ENCODE assay signal across 14 cellular contexts in the genomic region with DNA sequence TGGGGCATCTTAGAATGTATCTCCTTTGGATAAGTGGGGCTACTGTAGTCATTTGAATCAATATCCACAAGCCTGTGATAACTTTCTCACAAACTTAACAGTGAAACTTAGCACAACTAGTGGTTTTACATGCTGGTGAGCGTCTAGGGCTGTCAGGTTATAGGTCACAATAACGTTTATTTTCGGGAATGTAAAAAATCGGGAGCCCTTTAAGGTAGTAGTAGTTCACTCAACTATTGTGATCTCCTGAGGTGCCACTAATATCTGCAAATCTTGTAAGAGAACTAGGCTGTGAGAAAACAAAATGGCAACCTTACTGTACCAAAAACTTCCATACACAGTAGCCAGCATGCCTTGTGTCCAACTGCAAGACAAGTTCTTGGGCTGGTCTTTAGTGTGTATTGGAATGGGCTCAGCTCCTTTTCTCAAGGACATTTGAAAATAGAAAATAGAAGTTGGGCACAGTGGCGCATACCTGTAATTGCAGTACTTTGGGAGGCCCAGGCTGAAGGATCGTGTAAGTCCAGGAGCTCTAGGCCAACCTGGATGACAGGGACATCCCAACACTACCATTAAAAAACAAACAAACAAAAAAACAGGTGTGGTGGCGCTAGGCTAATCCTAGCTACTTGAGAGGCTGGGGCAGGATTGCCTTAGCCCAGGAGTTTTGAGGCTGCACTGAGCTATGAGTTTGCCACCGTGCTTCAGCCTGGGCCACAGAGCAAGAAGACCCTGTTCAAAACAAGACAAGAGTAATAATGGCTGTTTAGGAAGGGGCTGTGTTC. TPM values are rescaled to one million over a fixed set of nuclear protein-coding genes. Genes with fewer than 3 reads are reported as not detected.
DNase-seq lines count a peak whose midpoint lies in the region; ATAC-seq, FAIRE-seq and TF ChIP-seq lines count a peak whose summit lies in the region.
"Had no signal": no experiment of that assay in that cellular context is flagged by ENCODE, and none has a peak within 500 bp of the region (broad histone marks: within the 10 kb centered on the region; RNA-seq: fewer than 3 reads in every experiment).

No MANE protein-coding gene starts in this region.

- in situ Hi-C loops in GM12878 (cut with MboI) = no loop called here

- peak overlapping the region; percentile 70 for H3K4me3 Mint-ChIP-seq in neural crest cell
- H3K4me3 Mint-ChIP-seq: activated CD4-positive, alpha-beta T cell treated with anti-CD3 and anti-CD28 coated beads for 36 hours had no signal

- H3K4me1 ChIP-seq in HCT116 (ENCODE audit: control insufficient read depth in 1 of 2, insufficient read depth in 2 of 2, low read length in 2 of 2) = peaks cover 27 to 46% of the 10 kb centered on the region in 2 experiments
- H3K4me1 ChIP-seq in GM12878 (ENCODE audit: control insufficient read depth, insufficient read depth, low read length) = peaks cover 3% of the 10 kb centered on the region; the same call in 1 of the 2 replicates
- H3K4me1 ChIP-seq: right lobe of liver had no signal

- H4K20me1 ChIP-seq in HCT116 (ENCODE audit: insufficient read depth) = peaks cover 19% of the 10 kb centered on the region; the same call in 1 of the 2 replicates
- H4K20me1 ChIP-seq in GM12878 (ENCODE audit: control insufficient read depth, insufficient read depth) = no peaks in the 10 kb centered on the region; the same call in 1 of the 2 replicates

- H3K27ac Mint-ChIP-seq in neural crest cell (ENCODE audit: unreplicated experiment) = no peak overlapping the region
- H3K27ac Mint-ChIP-seq: activated CD4-positive, alpha-beta T cell treated with anti-CD3 and anti-CD28 coated beads for 36 hours had no signal

- H3K9me3 Mint-ChIP-seq in neural crest cell = no peaks in the 10 kb centered on the region

- H3K27me3 Mint-ChIP-seq in neural crest cell (ENCODE audit: low read depth) = no peaks in the 10 kb centered on the region
- H3K27me3 Mint-ChIP-seq: activated CD4-positive, alpha-beta T cell treated with anti-CD3 and anti-CD28 coated beads for 36 hours had no signal

- intact Hi-C loops in HCT116 (cut with micrococcal nuclease) = no loop called here
- intact Hi-C loops in GM12878 (cut with micrococcal nuclease; ENCODE audit: unreplicated experiment) = no loop called here

- H3K9me3 ChIP-seq in HCT116 (ENCODE audit: control insufficient read depth in 1 of 2, insufficient read depth in 1 of 2, low read depth in 1 of 2, low read length in 2 of 2) = no peaks in the 10 kb centered on the region
- no peaks in the 10 kb centered on the region for H3K9me3 ChIP-seq in GM12878 (replicated peaks; ENCODE audit: control insufficient read depth, insufficient read depth, low read length)
- H3K9me3 ChIP-seq: right lobe of liver had no signal

- peaks cover 36% of the 10 kb centered on the region for H3K79me2 ChIP-seq in HCT116 (ENCODE audit: insufficient read depth, low read length)
- peaks cover 18% of the 10 kb centered on the region for H3K79me2 ChIP-seq in GM12878 (ENCODE audit: control insufficient read depth, insufficient read depth, low read length)

- H3K36me3 ChIP-seq in HCT116 (ENCODE audit: control insufficient read depth in 1 of 2, insufficient read depth in 2 of 2, low read length in 2 of 2) (peaks cover 24 to 26% of the 10 kb centered on the region in 2 experiments), GM12878 (ENCODE audit: control insufficient read depth in 2 of 2, insufficient read depth in 2 of 2, low read length in 1 of 2) (peaks cover 2 to 18% of the 10 kb centered on the region in 2 experiments)

- H3K4me3 ChIP-seq in HCT116 (replicated peaks in 1 of 2; ENCODE audit: low read depth in 1 of 2, low read length in 2 of 2) (no peak overlapping the region), GM12878 (no peak overlapping the region)
- H3K4me3 ChIP-seq: coronary artery, lung, right lobe of liver had no signal

- no peak for DNase-seq in GM12892 (ENCODE audit: insufficient read length)
- DNase-seq in HCT116 (ENCODE audit: low read depth, low spot score) = no peak
- DNase-seq in GM12878 (ENCODE audit: low read depth, low spot score) = no peak
- DNase-seq in neural crest cell (ENCODE audit: low read depth, low spot score) = no peak
- no peak for DNase-seq in NCI-H2029 treated with DMSO at 0.1 percent for 48 hours (lab: John Stamatoyannopoulos, UW)
- DNase-seq in stimulated activated naive CD4-positive, alpha-beta T cell treated with Interleukin-2 at 50 U/mL for 16 hours (lab: John Stamatoyannopoulos, UW) = no peak
- DNase-seq: activated CD4-positive, alpha-beta T cell treated with anti-CD3 and anti-CD28 coated beads for 36 hours; erythroblast; NCI-H748 treated with DMSO at 0.1 percent for 48 hours had no signal

- H3K27me3 ChIP-seq in HCT116 (ENCODE audit: insufficient read depth, low read length) (no peaks in the 10 kb centered on the region), GM12878 (replicated peaks in 1 of 2; ENCODE audit: control insufficient read depth in 2 of 2, insufficient read depth in 2 of 2, low read length in 1 of 2) (no peaks in the 10 kb centered on the region)
- H3K27me3 ChIP-seq: right lobe of liver had no signal

- H3K9me2 ChIP-seq in HCT116 (ENCODE audit: insufficient read depth) = no peaks in the 10 kb centered on the region

- TF ChIP-seq CTCF in HCT116 (IDR thresholded peaks at IDR 0.05 in 2 of 3, conservative IDR thresholded peaks at IDR 0.05 in 1 of 3; ENCODE audit: borderline replicate concordance in 1 of 3, insufficient read depth in 1 of 3, low read depth in 2 of 3, low read length in 2 of 3) (no peak), GM12878 (IDR thresholded peaks at IDR 0.05 in 2 of 3, conservative IDR thresholded peaks at IDR 0.05 in 1 of 3; ENCODE audit: control insufficient read depth in 2 of 3, extremely low read depth in 1 of 3, insufficient read depth in 1 of 3, low read depth in 3 of 3, low read length in 3 of 3) (no peak), neural crest cell (conservative IDR thresholded peaks at IDR 0.05) (no peak)

- TF ChIP-seq RAD21 in HCT116 (IDR thresholded peaks at IDR 0.05; ENCODE audit: low read depth) = no peak
- TF ChIP-seq RAD21 in GM12878 (IDR thresholded peaks at IDR 0.05; ENCODE audit: insufficient read depth, low read depth, low read length) = no peak

- SMC1A ChIA-PET in GM12878 (lab: Charles Lee; ENCODE audit: uncharacterized antibody, unreplicated experiment) = interaction anchor here (0.6 to 2.2 kb wide), 5 partner anchors 12 to 420 kb away, joined by 3 to 6 read pairs (median 3); no protein-coding TSS in a partner anchor

- no peak for TF ChIP-seq EP300 in GM12878 (IDR thresholded peaks at IDR 0.05; ENCODE audit: borderline replicate concordance in 1 of 2, control insufficient read depth in 1 of 2, low read depth in 2 of 2, low read length in 2 of 2)

- peak overlapping the region; percentile 34 for H3K9ac ChIP-seq in HCT116 (ENCODE audit: low read length)
- H3K9ac ChIP-seq in GM12878 (ENCODE audit: control insufficient read depth, insufficient read depth, low read length) = no peak overlapping the region

- peak overlapping the region; percentile 72 for H3K27ac ChIP-seq in HCT116 (ENCODE audit: low read depth, low read length)
- no peak overlapping the region for H3K27ac ChIP-seq in GM12878 (ENCODE audit: control insufficient read depth, insufficient read depth)
- H3K27ac ChIP-seq: C4-2B, coronary artery, right lobe of liver had no signal

- ATAC-seq in HCT116 (peak; percentile 46), GM12878 (peak; percentile 10; the same call in 2 of the 3 replicates), HG02588 (IDR thresholded peaks at IDR 0.05; ENCODE audit: unreplicated experiment) (no peak)
- ATAC-seq: activated CD4-positive, alpha-beta T cell treated with anti-CD3 and anti-CD28 coated beads for 36 hours; right lobe of liver had no signal

- H3K36me3 Mint-ChIP-seq in neural crest cell (ENCODE audit: low read depth) = peaks cover 19% of the 10 kb centered on the region

- H3K4me2 ChIP-seq in HCT116 (ENCODE audit: low read length) = peak overlapping the region; percentile 68
- no peak overlapping the region for H3K4me2 ChIP-seq in GM12878 (ENCODE audit: control insufficient read depth, insufficient read depth)

- peaks cover 14% of the 10 kb centered on the region for H3K4me1 Mint-ChIP-seq in neural crest cell

- no peak overlapping the region for H2AFZ ChIP-seq in HCT116 (ENCODE audit: low read depth, low read length, poor library complexity, severe bottlenecking)
- no peak overlapping the region for H2AFZ ChIP-seq in GM12878 (ENCODE audit: control insufficient read depth, low read depth, low read length)

- 69% methylated on average over 8 of the region's 8 CpGs for WGBS in GM12878 (ENCODE audit: insufficient coverage, insufficient replicate concordance, low lambda C conversion rate, missing lambda C conversion rate)

- no TSS peak for BruUV-seq in HCT116 (replicated peaks; lab: Mats Ljungman, UMichigan)
- no TSS peak for BruUV-seq in GM12878 (replicated peaks; lab: Mats Ljungman, UMichigan)

- TF ChIP-seq POLR2A in GM12892 (IDR thresholded peaks at IDR 0.05; ENCODE audit: low read depth, low read length) (peak; percentile 21; the same call in 1 of the 2 replicates), HCT116 (IDR thresholded peaks at IDR 0.05; ENCODE audit: borderline replicate concordance, extremely low read depth, insufficient read depth, insufficient read length) (no peak), GM12878 (IDR thresholded peaks at IDR 0.05; ENCODE audit: low read depth, low read length) (no peak; the same call in 1 of the 2 replicates)

- CTCF ChIA-PET in HCT116 (lab: Charles Lee) = interaction anchor here (0.7 to 1.1 kb wide), 3 partner anchors 13 to 121 kb away, joined by 3 read pairs; a partner anchor contains a TSS
- CTCF ChIA-PET in GM12878 (lab: Yijun Ruan, JAX) = interaction anchor here (1.1 kb wide), 2 partner anchors 21 to 74 kb away, joined by 4 read pairs; no protein-coding TSS in a partner anchor

- FAIRE-seq in GM12892 (lab: Jason Lieb, UNC) = no peak
- no peak for FAIRE-seq in GM12878 (lab: Jason Lieb, UNC)

- POLR2A ChIA-PET in HCT116 (lab: Charles Lee) = interaction anchor here (0.9 to 3.5 kb wide), 3 partner anchors 8 to 62 kb away, joined by 4 to 24 read pairs (median 5); a partner anchor contains a TSS
- POLR2A ChIA-PET in GM12878 (lab: Charles Lee) = interaction anchor here (0.6 to 1.3 kb wide), 7 partner anchors 9 to 272 kb away, joined by 3 to 11 read pairs (median 4); a partner anchor contains a TSS

- RAD21 ChIA-PET in HCT116 (lab: Charles Lee; ENCODE audit: low non-redundant PET in 1 of 2, low total read pairs in 2 of 2, uncharacterized antibody in 2 of 2, unreplicated experiment in 2 of 2) (no interaction called here), GM12878 (lab: Charles Lee; ENCODE audit: unreplicated experiment) (interaction anchor here (0.6 to 1.0 kb wide), 2 partner anchors 14 to 27 kb away, joined by 3 to 4 read pairs; a partner anchor contains a TSS)

RNA-seq across cellular contexts. Expression of a gene that starts 5.2 kb away (rescaled TPM):
- polyA plus RNA-seq in GM12892 (2012; ENCODE audit: missing spikeins) = 4.9 TPM
- total RNA-seq in HCT116 (2021; ENCODE audit: unreplicated experiment) = 37.9 TPM
- polyA plus RNA-seq in HCT116 (2012) = 30.1 and 34.1 TPM in 2 replicates
- total RNA-seq in GM12878 (2013; cell fraction: nucleolus; rRNA removed) = 5.1 and 5.5 TPM in 2 replicates
- total RNA-seq in GM12878 (2014; rRNA removed) = 5.1 and 6.3 TPM in 2 replicates
- total RNA-seq in GM12878 (2014; rRNA removed; fragmentation: Illumina TruSeq; extraction: Trizol) = 3.3 and 3.9 TPM in 2 replicates
- total RNA-seq in GM12878 (2021) = 7.6 and 8.2 TPM in 2 replicates
- 3.1 TPM for polyA plus RNA-seq in GM12878 (2011; ENCODE audit: low read depth)
- 2.5 and 3.6 TPM in 2 replicates for polyA plus RNA-seq in GM12878 (2011; rRNA removed)
- 3.7 and 4.3 TPM in 2 replicates for polyA plus RNA-seq in GM12878 (2011; cell fraction: cytosol; rRNA removed)
- polyA plus RNA-seq in GM12878 (2011; cell fraction: nucleus; rRNA removed) = 19.1 and 20.3 TPM in 2 replicates
- polyA plus RNA-seq in GM12878 (2012) = 4.5 and 5.8 TPM in 2 replicates
- 2.1 and 3.1 TPM in 2 replicates for polyA plus RNA-seq in GM12878 (2014; fragmentation: Illumina TruSeq; extraction: Trizol)
- polyA plus RNA-seq in GM12878 (2014; fragmentation: Nextera tagmentation; extraction: Ambion mirVana) = under 1 TPM; 0.35 to 0.47 TPM
- 11.0 and 11.7 TPM in 2 replicates for polyA plus RNA-seq in GM12878 (2014; rRNA removed)
- polyA plus RNA-seq in GM12878 (2016; fragmentation: Nextera tagmentation; extraction: Ambion mirVana) = 1 to 10 TPM; 1.5 to 2.1 TPM
- polyA minus RNA-seq in GM12878 (2011; rRNA and poly(A)+ RNA removed) = 0.88 and 2.7 TPM in 2 replicates
- polyA minus RNA-seq in GM12878 (2011; cell fraction: cytosol; rRNA and poly(A)+ RNA removed) = 1.3 and 2.6 TPM in 2 replicates
- 1.9 and 3.0 TPM in 2 replicates for polyA minus RNA-seq in GM12878 (2011; cell fraction: nucleus; rRNA and poly(A)+ RNA removed)
- total RNA-seq in neural crest cell = 28.0 and 30.0 TPM in 2 replicates

RNA-seq across cellular contexts. Expression of a gene that starts 8.1 kb away (rescaled TPM):
- 546 TPM for polyA plus RNA-seq in GM12892 (2012; ENCODE audit: missing spikeins)
- total RNA-seq in HCT116 (2021; ENCODE audit: unreplicated experiment) = 595 TPM
- polyA plus RNA-seq in HCT116 (2012) = 271 and 320 TPM in 2 replicates
- total RNA-seq in GM12878 (2013; cell fraction: nucleolus; rRNA removed) = 113 and 116 TPM in 2 replicates
- 345 and 493 TPM in 2 replicates for total RNA-seq in GM12878 (2014; rRNA removed)
- 676 and 706 TPM in 2 replicates for total RNA-seq in GM12878 (2014; rRNA removed; fragmentation: Illumina TruSeq; extraction: Trizol)
- 503 and 533 TPM in 2 replicates for total RNA-seq in GM12878 (2021)
- 200 TPM for polyA plus RNA-seq in GM12878 (2011; ENCODE audit: low read depth)
- polyA plus RNA-seq in GM12878 (2011; rRNA removed) = 305 and 466 TPM in 2 replicates
- 97.5 and 103 TPM in 2 replicates for polyA plus RNA-seq in GM12878 (2011; cell fraction: cytosol; rRNA removed)
- polyA plus RNA-seq in GM12878 (2011; cell fraction: nucleus; rRNA removed) = 103 and 128 TPM in 2 replicates
- polyA plus RNA-seq in GM12878 (2012) = 315 and 365 TPM in 2 replicates
- polyA plus RNA-seq in GM12878 (2014; fragmentation: Illumina TruSeq; extraction: Trizol) = 597 and 873 TPM in 2 replicates
- polyA plus RNA-seq in GM12878 (2014; fragmentation: Nextera tagmentation; extraction: Ambion mirVana) = 100 to 1,000 TPM; 314 to 450 TPM
- polyA plus RNA-seq in GM12878 (2014; rRNA removed) = 274 and 284 TPM in 2 replicates
- polyA plus RNA-seq in GM12878 (2016; fragmentation: Nextera tagmentation; extraction: Ambion mirVana) = 100 to 1,000 TPM; 440 to 466 TPM
- polyA minus RNA-seq in GM12878 (2011; rRNA and poly(A)+ RNA removed) = 143 and 207 TPM in 2 replicates
- polyA minus RNA-seq in GM12878 (2011; cell fraction: cytosol; rRNA and poly(A)+ RNA removed) = 162 and 163 TPM in 2 replicates
- 58.5 and 94.0 TPM in 2 replicates for polyA minus RNA-seq in GM12878 (2011; cell fraction: nucleus; rRNA and poly(A)+ RNA removed)
- total RNA-seq in neural crest cell = 891 and 930 TPM in 2 replicates

RNA-seq across cellular contexts. Expression of a gene that starts 26.8 kb away (rescaled TPM):
- polyA plus RNA-seq in GM12892 (2012; ENCODE audit: missing spikeins) = 23.0 TPM
- total RNA-seq in HCT116 (2021; ENCODE audit: unreplicated experiment) = 57.6 TPM
- 86.3 and 86.6 TPM in 2 replicates for polyA plus RNA-seq in HCT116 (2012)
- 20.0 and 21.5 TPM in 2 replicates for total RNA-seq in GM12878 (2013; cell fraction: nucleolus; rRNA removed)
- 99.0 and 112 TPM in 2 replicates for total RNA-seq in GM12878 (2014; rRNA removed)
- 20.5 and 24.8 TPM in 2 replicates for total RNA-seq in GM12878 (2014; rRNA removed; fragmentation: Illumina TruSeq; extraction: Trizol)
- total RNA-seq in GM12878 (2021) = 67.2 and 75.1 TPM in 2 replicates
- 21.7 TPM for polyA plus RNA-seq in GM12878 (2011; ENCODE audit: low read depth)
- polyA plus RNA-seq in GM12878 (2011; rRNA removed) = 8.3 and 23.7 TPM in 2 replicates
- polyA plus RNA-seq in GM12878 (2011; cell fraction: cytosol; rRNA removed) = 46.4 and 86.3 TPM in 2 replicates
- polyA plus RNA-seq in GM12878 (2011; cell fraction: nucleus; rRNA removed) = 60.3 and 66.9 TPM in 2 replicates
- polyA plus RNA-seq in GM12878 (2012) = 57.0 and 66.6 TPM in 2 replicates
- 1.5 and 13.9 TPM in 2 replicates for polyA plus RNA-seq in GM12878 (2014; fragmentation: Illumina TruSeq; extraction: Trizol)
- polyA plus RNA-seq in GM12878 (2014; fragmentation: Nextera tagmentation; extraction: Ambion mirVana) = 1 to 10 TPM in 1 of 2 experiments, under 1 TPM in 1; 0.95 to 9.9 TPM
- 106 and 139 TPM in 2 replicates for polyA plus RNA-seq in GM12878 (2014; rRNA removed)
- 100 to 1,000 TPM; 129 to 146 TPM for polyA plus RNA-seq in GM12878 (2016; fragmentation: Nextera tagmentation; extraction: Ambion mirVana)
- polyA minus RNA-seq in GM12878 (2011; rRNA and poly(A)+ RNA removed) = 16.3 and 32.5 TPM in 2 replicates
- 23.1 and 28.5 TPM in 2 replicates for polyA minus RNA-seq in GM12878 (2011; cell fraction: cytosol; rRNA and poly(A)+ RNA removed)
- 10.5 and 15.1 TPM in 2 replicates for polyA minus RNA-seq in GM12878 (2011; cell fraction: nucleus; rRNA and poly(A)+ RNA removed)
- 15.1 and 15.7 TPM in 2 replicates for total RNA-seq in neural crest cell

RNA-seq across cellular contexts. Expression of a gene that starts 40.5 kb away (rescaled TPM):
- polyA plus RNA-seq in GM12892 (2012; ENCODE audit: missing spikeins) = 19.2 TPM
- total RNA-seq in HCT116 (2021; ENCODE audit: unreplicated experiment) (155 TPM), GM12878 (2014; rRNA removed) (91.1 and 109 TPM in 2 replicates), GM12878 (2014; rRNA removed; fragmentation: Illumina TruSeq; extraction: Trizol) (18.4 and 19.7 TPM in 2 replicates), GM12878 (2021) (61.0 and 64.7 TPM in 2 replicates), neural crest cell (120 and 128 TPM in 2 replicates)
- polyA plus RNA-seq in HCT116 (2012) = 150 and 152 TPM in 2 replicates
- total RNA-seq in GM12878 (2013; cell fraction: nucleolus; rRNA removed) = 32.1 and 34.2 TPM in 2 replicates
- 7.8 TPM for polyA plus RNA-seq in GM12878 (2011; ENCODE audit: low read depth)
- polyA plus RNA-seq in GM12878 (2011; rRNA removed) (15.4 and 31.2 TPM in 2 replicates), GM12878 (2014; fragmentation: Illumina TruSeq; extraction: Trizol) (2.4 and 11.1 TPM in 2 replicates), GM12878 (2014; fragmentation: Nextera tagmentation; extraction: Ambion mirVana) (1 to 10 TPM in 1 of 2 experiments, under 1 TPM in 1; 0.89 to 2.3 TPM), GM12878 (2014; rRNA removed) (84.1 and 95.5 TPM in 2 replicates), GM12878 (2016; fragmentation: Nextera tagmentation; extraction: Ambion mirVana) (100 to 1,000 TPM in 1 of 2 experiments, 10 to 100 TPM in 1; 88.0 to 118 TPM)
- 56.6 and 87.5 TPM in 2 replicates for polyA plus RNA-seq in GM12878 (2011; cell fraction: cytosol; rRNA removed)
- 148 and 152 TPM in 2 replicates for polyA plus RNA-seq in GM12878 (2011; cell fraction: nucleus; rRNA removed)
- 27.3 and 36.1 TPM in 2 replicates for polyA plus RNA-seq in GM12878 (2012)
- 23.1 and 53.1 TPM in 2 replicates for polyA minus RNA-seq in GM12878 (2011; rRNA and poly(A)+ RNA removed)
- polyA minus RNA-seq in GM12878 (2011; cell fraction: cytosol; rRNA and poly(A)+ RNA removed) = 24.2 and 25.3 TPM in 2 replicates
- 27.9 and 38.6 TPM in 2 replicates for polyA minus RNA-seq in GM12878 (2011; cell fraction: nucleus; rRNA and poly(A)+ RNA removed)
